20 cellular contexts compared by ENCODE assay signal in the genomic region with DNA sequence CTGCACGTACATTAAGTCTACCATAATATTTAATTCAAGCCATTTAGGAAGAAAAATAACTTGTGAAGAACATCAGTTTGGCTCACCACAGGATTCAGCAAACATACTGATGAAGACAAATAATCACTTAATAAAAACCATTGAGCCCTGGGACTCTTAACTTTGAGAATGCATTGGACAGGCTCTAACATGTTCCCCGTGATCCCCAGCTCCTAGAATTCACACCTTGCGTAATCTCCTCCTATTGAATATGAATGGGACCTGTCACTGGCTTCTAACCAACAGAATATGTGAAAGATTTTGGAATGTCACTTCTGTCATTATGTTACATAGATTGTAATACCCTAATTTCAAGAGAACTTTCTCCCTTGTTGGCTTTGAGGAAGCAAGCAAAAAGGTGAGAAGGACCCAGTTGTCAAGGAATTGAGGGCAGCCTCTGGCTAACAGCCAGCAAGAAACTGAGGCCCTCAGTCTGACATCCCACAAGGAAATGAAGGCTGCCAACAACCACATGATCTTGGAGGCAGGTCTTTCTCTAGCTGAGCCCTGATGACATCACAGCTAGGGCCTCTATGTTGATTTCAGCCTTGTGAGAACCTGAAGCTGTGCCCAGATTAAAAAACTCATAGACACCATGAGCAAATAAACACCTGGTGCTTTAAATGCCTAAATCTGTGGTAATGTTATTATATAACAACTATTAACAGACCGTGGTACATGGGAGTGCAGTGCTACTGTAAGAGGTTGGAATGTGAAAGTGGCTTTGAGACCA.
DNase-seq lines count a peak whose midpoint lies in the region; ATAC-seq and TF ChIP-seq lines count a peak whose summit lies in the region.
"Had no signal": no experiment of that assay in that cellular context is flagged by ENCODE, and none has a peak within 500 bp of the region (broad histone marks: within the 10 kb centered on the region; RNA-seq: fewer than 3 reads in every experiment).

No MANE protein-coding gene starts in this region.

- DNase-seq in HFFc6 (no peak), RWPE2 (ENCODE audit: low spot score) (no peak), esophagus squamous epithelium (lab: John Stamatoyannopoulos, UW) (no peak), mesenchymal stem cell (no peak), SK-N-SH (no peak), GM20000 (ENCODE audit: low spot score) (no peak), COLO829 (ENCODE audit: low spot score) (no peak), vagina (ENCODE audit: extremely low spot score in 2 of 2) (no peak)
- DNase-seq: activated T-cell treated with anti-CD3 and anti-CD28 coated beads, Interleukin-2, amount 50 U/mL, for 24 hours; C1 segment of cervical spinal cord; GM23248; left ventricle myocardium inferior; NCI-H1092; NCI-H187; pancreas; stimulated activated naive CD8-positive, alpha-beta T cell treated with anti-CD3 and anti-CD28 coated beads, Interleukin-15, amount 100 ng/mL, for 72 hours; thyroid gland had no signal

- no peak for TF ChIP-seq RAD21 in SK-N-SH (IDR thresholded peaks at IDR 0.05; ENCODE audit: low read length)

- no peaks in the 10 kb centered on the region for H3K79me2 ChIP-seq in SK-N-SH (ENCODE audit: insufficient read depth)

- H3K4me3 ChIP-seq in RWPE2 (ENCODE audit: severe bottlenecking): no peak overlapping the region
- no peak overlapping the region for H3K4me3 ChIP-seq in esophagus squamous epithelium
- H3K4me3 ChIP-seq in mesenchymal stem cell (ENCODE audit: insufficient read depth in 1 of 2, low read depth in 1 of 2, low read length in 2 of 2): no peak overlapping the region
- H3K4me3 ChIP-seq in SK-N-SH (ENCODE audit: low read depth in 2 of 2, low read length in 1 of 2): no peak overlapping the region
- H3K4me3 ChIP-seq in vagina: no peak overlapping the region
- H3K4me3 ChIP-seq: GM23248, left ventricle myocardium inferior, pancreas, thyroid gland had no signal

- no peaks in the 10 kb centered on the region for H3K27me3 Mint-ChIP-seq in HFFc6 (ENCODE audit: insufficient read depth)
- H3K27me3 Mint-ChIP-seq: activated T-cell treated with anti-CD3 and anti-CD28 coated beads, Interleukin-2, amount 50 U/mL, for 24 hours; stimulated activated naive CD8-positive, alpha-beta T cell treated with anti-CD3 and anti-CD28 coated beads, Interleukin-15, amount 100 ng/mL, for 72 hours had no signal

- H4K91ac ChIP-seq in mesenchymal stem cell (ENCODE audit: low read length): no peak overlapping the region

- ATAC-seq in RWPE2 (ENCODE audit: low read depth): peak; percentile 84
- ATAC-seq: sciatic nerve; stimulated activated naive CD8-positive, alpha-beta T cell treated with anti-CD3 and anti-CD28 coated beads, Interleukin-15, amount 100 ng/mL, for 72 hours had no signal

- H2BK120ac ChIP-seq in mesenchymal stem cell (ENCODE audit: low read depth, low read length): no peak overlapping the region

- TF ChIP-seq EP300 in SK-N-SH (IDR thresholded peaks at IDR 0.05; ENCODE audit: borderline replicate concordance in 1 of 2, low read depth in 1 of 2, low read length in 1 of 2): no peak

- CTCF ChIA-PET in SK-N-SH (lab: Yijun Ruan, JAX): no interaction called here

- peaks cover 51% of the 10 kb centered on the region for H3K36me3 Mint-ChIP-seq in HFFc6 (ENCODE audit: low read depth)

- H3K27ac ChIP-seq in RWPE2 (ENCODE audit: poor library complexity, severe bottlenecking): no peak overlapping the region
- H3K27ac ChIP-seq in esophagus squamous epithelium: peak overlapping the region in 3 of 4 donors; percentile 17 to 46 (median 31)
- H3K27ac ChIP-seq in mesenchymal stem cell (ENCODE audit: low read length, poor library complexity, severe bottlenecking): no peak overlapping the region
- H3K27ac ChIP-seq in SK-N-SH (ENCODE audit: low read depth in 2 of 2, low read length in 1 of 2): no peak overlapping the region
- no peak overlapping the region for H3K27ac ChIP-seq in vagina
- H3K27ac ChIP-seq: GM23248, left ventricle myocardium inferior, pancreas, thyroid gland had no signal

- no peak overlapping the region for H2BK15ac ChIP-seq in mesenchymal stem cell (ENCODE audit: low read depth, poor library complexity, severe bottlenecking)

- peaks cover 3% of the 10 kb centered on the region for H3K79me1 ChIP-seq in mesenchymal stem cell (replicated peaks; ENCODE audit: low read length, poor library complexity, severe bottlenecking)

- H2AK5ac ChIP-seq in mesenchymal stem cell (ENCODE audit: low read length, severe bottlenecking): peak overlapping the region; percentile 68

- H3K27me3 ChIP-seq in RWPE2 (ENCODE audit: insufficient read depth, poor library complexity, severe bottlenecking) (no peaks in the 10 kb centered on the region), esophagus squamous epithelium (no peaks in the 10 kb centered on the region), mesenchymal stem cell (ENCODE audit: control insufficient read depth in 1 of 2, insufficient read depth in 1 of 2, low read length in 2 of 2) (no peaks in the 10 kb centered on the region), SK-N-SH (ENCODE audit: insufficient read depth) (no peaks in the 10 kb centered on the region), vagina (no peaks in the 10 kb centered on the region)
- H3K27me3 ChIP-seq: pancreas, thyroid gland had no signal

- intact Hi-C loops in esophagus squamous epithelium (cut with DNase I): no loop called here
- intact Hi-C loops in vagina (cut with DNase I): no loop called here

- WGBS in esophagus squamous epithelium, 2 donors: 32 to 42% methylated on average over 4 of the region's 4 CpGs
- WGBS in mesenchymal stem cell: 100% methylated on average over 3 of the region's 4 CpGs
- 49% methylated on average over 4 of the region's 4 CpGs for WGBS in SK-N-SH (ENCODE audit: low lambda C conversion rate)

- H3K18ac ChIP-seq in mesenchymal stem cell (ENCODE audit: low read depth in 1 of 2, low read length in 2 of 2): no peak overlapping the region

- TF ChIP-seq POLR2A in esophagus squamous epithelium (IDR thresholded peaks at IDR 0.05) (no peak), vagina (IDR thresholded peaks at IDR 0.05) (no peak)

- no peaks in the 10 kb centered on the region; the same call in 1 of the 2 replicates for H3K9me3 Mint-ChIP-seq in HFFc6
- H3K9me3 Mint-ChIP-seq: stimulated activated naive CD8-positive, alpha-beta T cell treated with anti-CD3 and anti-CD28 coated beads, Interleukin-15, amount 100 ng/mL, for 72 hours; T-helper 1 cell treated with Interleukin-12 subunit alpha and Interleukin-12 subunit beta and Interleukin-4 antibody, amounts not matched to agents 30 μg/mL and 1 μg/mL, for 36 hours had no signal

- no peak overlapping the region for H2BK5ac ChIP-seq in mesenchymal stem cell (ENCODE audit: low read depth, low read length, poor library complexity, severe bottlenecking)

- no peaks in the 10 kb centered on the region for H3K9me2 ChIP-seq in SK-N-SH

- no peak overlapping the region for H4K8ac ChIP-seq in mesenchymal stem cell (ENCODE audit: low read length)

- no peak overlapping the region for H3K4ac ChIP-seq in mesenchymal stem cell (ENCODE audit: low read depth in 1 of 2, low read length in 2 of 2)

- H3K36me3 ChIP-seq in RWPE2 (ENCODE audit: low read depth) (no peaks in the 10 kb centered on the region), esophagus squamous epithelium (peaks cover 0 to under 1% (median 0%) of the 10 kb centered on the region in 3 donors), mesenchymal stem cell (ENCODE audit: control insufficient read depth in 1 of 2, insufficient read depth in 2 of 2, low read depth in 1 of 2, low read length in 2 of 2) (peaks cover 5 to 7% of the 10 kb centered on the region in 2 experiments), SK-N-SH (replicated peaks in 1 of 2; ENCODE audit: control insufficient read depth in 1 of 2, insufficient read depth in 2 of 2, low read length in 1 of 2) (peaks cover under 1 to 3% of the 10 kb centered on the region in 2 experiments), vagina (no peaks in the 10 kb centered on the region)
- H3K36me3 ChIP-seq: thyroid gland had no signal

- H3K4me1 ChIP-seq in RWPE2 (ENCODE audit: insufficient read depth, poor library complexity, severe bottlenecking) (peaks cover 11% of the 10 kb centered on the region), esophagus squamous epithelium (peaks cover 0 to 14% (median 4%) of the 10 kb centered on the region in 3 donors), mesenchymal stem cell (ENCODE audit: control insufficient read depth, insufficient read depth, low read depth, low read length) (peaks cover 2% of the 10 kb centered on the region), SK-N-SH (ENCODE audit: control insufficient read depth in 1 of 2, insufficient read depth in 2 of 2, low read depth in 1 of 2, low read length in 1 of 2) (no peaks in the 10 kb centered on the region), vagina (no peaks in the 10 kb centered on the region)
- H3K4me1 ChIP-seq: left ventricle myocardium inferior, pancreas, thyroid gland had no signal

- TF ChIP-seq CTCF in HFFc6 (IDR thresholded peaks at IDR 0.05) (no peak), RWPE2 (IDR thresholded peaks at IDR 0.05; ENCODE audit: poor library complexity, severe bottlenecking) (no peak), esophagus squamous epithelium (IDR thresholded peaks at IDR 0.05) (no peak), SK-N-SH (IDR thresholded peaks at IDR 0.05) (no peak), GM20000 (IDR thresholded peaks at IDR 0.05; ENCODE audit: extremely low read depth, missing control alignments) (no peak), vagina (IDR thresholded peaks at IDR 0.05) (no peak)

- H3K4me1 Mint-ChIP-seq in HFFc6 (ENCODE audit: low read depth): peaks cover 17% of the 10 kb centered on the region
- H3K4me1 Mint-ChIP-seq: nephron; stimulated activated naive CD8-positive, alpha-beta T cell treated with anti-CD3 and anti-CD28 coated beads, Interleukin-15, amount 100 ng/mL, for 72 hours had no signal

- H3K4me3 Mint-ChIP-seq in HFFc6: no peak overlapping the region
- H3K4me3 Mint-ChIP-seq: activated T-cell treated with anti-CD3 and anti-CD28 coated beads, Interleukin-2, amount 50 U/mL, for 24 hours; nephron; stimulated activated naive CD8-positive, alpha-beta T cell treated with anti-CD3 and anti-CD28 coated beads, Interleukin-15, amount 100 ng/mL, for 72 hours; T-helper 1 cell treated with Interleukin-12 subunit alpha and Interleukin-12 subunit beta and Interleukin-4 antibody, amounts not matched to agents 30 μg/mL and 1 μg/mL, for 36 hours had no signal

- POLR2A ChIA-PET in SK-N-SH (lab: Yijun Ruan, JAX): no interaction called here

- no peaks in the 10 kb centered on the region for H4K20me1 ChIP-seq in SK-N-SH (ENCODE audit: insufficient read depth)

- H3K23ac ChIP-seq in mesenchymal stem cell (ENCODE audit: low read length in 2 of 2): no peak overlapping the region

- H2BK12ac ChIP-seq in mesenchymal stem cell (ENCODE audit: low read length in 2 of 2): no peak overlapping the region

- H2AFZ ChIP-seq in mesenchymal stem cell (ENCODE audit: low read depth, low read length) (no peak overlapping the region), SK-N-SH (ENCODE audit: low read depth) (no peak overlapping the region)
- H2AFZ ChIP-seq: GM23248 had no signal

- H3K14ac ChIP-seq in mesenchymal stem cell (ENCODE audit: low read length in 2 of 2): no peak overlapping the region

- H3K9ac ChIP-seq in mesenchymal stem cell (ENCODE audit: low read length) (no peak overlapping the region), SK-N-SH (no peak overlapping the region)
- H3K9ac ChIP-seq: GM23248 had no signal

- 0 out of 2 replicates have a peak overlapping the region, but pooled peaks have one; percentile 25 for H3K27ac Mint-ChIP-seq in HFFc6
- H3K27ac Mint-ChIP-seq: activated T-cell treated with anti-CD3 and anti-CD28 coated beads, Interleukin-2, amount 50 U/mL, for 24 hours; stimulated activated naive CD8-positive, alpha-beta T cell treated with anti-CD3 and anti-CD28 coated beads, Interleukin-15, amount 100 ng/mL, for 72 hours; T-helper 1 cell treated with Interleukin-12 subunit alpha and Interleukin-12 subunit beta and Interleukin-4 antibody, amounts not matched to agents 30 μg/mL and 1 μg/mL, for 36 hours had no signal

- no peaks in the 10 kb centered on the region for H3F3A ChIP-seq in SK-N-SH (replicated peaks; ENCODE audit: insufficient read depth)

- no peak overlapping the region for H3K4me2 ChIP-seq in mesenchymal stem cell (ENCODE audit: low read length, poor library complexity, severe bottlenecking)
- no peak overlapping the region for H3K4me2 ChIP-seq in SK-N-SH

- H3K9me3 ChIP-seq in RWPE2 (ENCODE audit: severe bottlenecking) (peaks cover 9% of the 10 kb centered on the region), esophagus squamous epithelium (no peaks in the 10 kb centered on the region), mesenchymal stem cell (ENCODE audit: control insufficient read depth, low read length) (peaks cover 21% of the 10 kb centered on the region), SK-N-SH (no peaks in the 10 kb centered on the region), vagina (no peaks in the 10 kb centered on the region)
- H3K9me3 ChIP-seq: pancreas, thyroid gland had no signal

Comparison
In these comparisons a context has a peak if more than half of its experiments do, and no peak if none do; other contexts are left out.
1. H3K27ac ChIP-seq: peak in esophagus squamous epithelium (3 of 4); none in RWPE2 (single experiment), mesenchymal stem cell (single experiment), SK-N-SH (0 of 2) and vagina (single experiment).